Comparison of ENCODE assay signal across 1 cellular context in the genomic region with DNA sequence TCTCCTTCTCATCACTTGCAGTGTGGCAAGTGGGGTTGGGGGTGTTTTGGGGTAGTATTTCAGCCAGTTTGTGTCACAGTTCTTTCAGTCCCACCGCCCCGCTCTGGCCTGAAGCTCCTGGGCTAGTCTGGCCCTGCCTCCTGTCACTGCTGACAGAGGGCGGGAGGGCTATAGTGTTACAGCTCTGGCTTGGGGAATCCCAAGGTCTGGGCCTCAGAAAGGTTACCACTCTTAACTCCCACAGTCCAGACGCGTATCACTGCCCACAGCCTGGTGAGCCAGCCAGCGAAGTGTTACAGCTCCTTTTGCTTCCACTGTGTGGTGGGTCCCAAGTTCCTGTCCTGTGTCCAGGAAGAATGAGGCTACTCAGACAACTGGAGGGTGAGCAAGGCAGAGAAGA.
TF ChIP-seq lines count a peak whose summit lies in the region.

No MANE protein-coding gene starts in this region.

TF ChIP-seq in K562, 482 proteins besides CTCF, POLR2A, EP300 and RAD21:
- peak; percentile 41; the same call in 1 of the 2 replicates for TF ChIP-seq TRIM28 (IDR thresholded peaks at IDR 0.05)
- no peak for TF ChIP-seq KLF13 (tag; IDR thresholded peaks at IDR 0.05; ENCODE audit: borderline replicate concordance, low read depth)
